Comparison of ENCODE assay signal across 1 cellular context in the genomic region with DNA sequence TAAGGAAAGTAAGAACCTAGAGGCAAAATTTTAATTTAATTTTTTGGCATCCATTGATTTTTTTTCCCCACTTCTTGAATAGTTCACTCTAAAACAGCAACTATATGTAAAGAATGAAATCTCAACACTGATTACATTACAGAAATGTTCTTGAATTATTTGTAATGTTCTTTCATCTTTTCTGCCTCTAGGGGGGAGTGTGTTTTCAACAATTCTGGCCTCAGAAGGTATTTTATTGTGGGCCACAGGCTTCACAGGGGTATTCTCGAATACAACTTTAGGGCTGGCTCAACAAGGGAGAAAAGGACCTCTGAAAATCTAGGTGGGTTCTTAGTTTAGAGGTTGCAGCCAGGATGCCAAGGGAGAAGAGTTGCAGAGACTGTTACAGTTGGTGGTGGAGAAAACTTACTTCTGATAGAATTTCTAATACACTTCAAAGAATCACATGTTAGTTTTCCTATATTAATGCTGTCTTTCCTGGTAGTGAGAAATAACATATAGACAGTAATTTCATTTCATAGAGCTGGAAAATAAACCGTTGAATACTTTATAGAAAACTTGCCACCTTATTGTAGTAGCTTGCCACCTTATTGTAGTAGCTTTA.
TF ChIP-seq lines count a peak whose summit lies in the region.

No MANE protein-coding gene starts in this region.

TF ChIP-seq in GM12878, 131 proteins besides CTCF, POLR2A, EP300 and RAD21 (continued from another document):
- TF ChIP-seq, protein P1, sequence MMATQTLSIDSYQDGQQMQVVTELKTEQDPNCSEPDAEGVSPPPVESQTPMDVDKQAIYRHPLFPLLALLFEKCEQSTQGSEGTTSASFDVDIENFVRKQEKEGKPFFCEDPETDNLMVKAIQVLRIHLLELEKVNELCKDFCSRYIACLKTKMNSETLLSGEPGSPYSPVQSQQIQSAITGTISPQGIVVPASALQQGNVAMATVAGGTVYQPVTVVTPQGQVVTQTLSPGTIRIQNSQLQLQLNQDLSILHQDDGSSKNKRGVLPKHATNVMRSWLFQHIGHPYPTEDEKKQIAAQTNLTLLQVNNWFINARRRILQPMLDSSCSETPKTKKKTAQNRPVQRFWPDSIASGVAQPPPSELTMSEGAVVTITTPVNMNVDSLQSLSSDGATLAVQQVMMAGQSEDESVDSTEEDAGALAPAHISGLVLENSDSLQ (IDR thresholded peaks at IDR 0.05), result no peak
- TF ChIP-seq KDM1A (IDR thresholded peaks at IDR 0.05; ENCODE audit: borderline replicate concordance), result no peak
- no peak for TF ChIP-seq HDAC6 (IDR thresholded peaks at IDR 0.05; ENCODE audit: unreplicated experiment)
- no peak for TF ChIP-seq ASH2L (IDR thresholded peaks at IDR 0.05; ENCODE audit: borderline replicate concordance, low read depth)
- no peak for TF ChIP-seq STAT3 (IDR thresholded peaks at IDR 0.05; ENCODE audit: low read depth, low read length)
- no peak for TF ChIP-seq ZSCAN29 (IDR thresholded peaks at IDR 0.05)
